In the genomic region with DNA sequence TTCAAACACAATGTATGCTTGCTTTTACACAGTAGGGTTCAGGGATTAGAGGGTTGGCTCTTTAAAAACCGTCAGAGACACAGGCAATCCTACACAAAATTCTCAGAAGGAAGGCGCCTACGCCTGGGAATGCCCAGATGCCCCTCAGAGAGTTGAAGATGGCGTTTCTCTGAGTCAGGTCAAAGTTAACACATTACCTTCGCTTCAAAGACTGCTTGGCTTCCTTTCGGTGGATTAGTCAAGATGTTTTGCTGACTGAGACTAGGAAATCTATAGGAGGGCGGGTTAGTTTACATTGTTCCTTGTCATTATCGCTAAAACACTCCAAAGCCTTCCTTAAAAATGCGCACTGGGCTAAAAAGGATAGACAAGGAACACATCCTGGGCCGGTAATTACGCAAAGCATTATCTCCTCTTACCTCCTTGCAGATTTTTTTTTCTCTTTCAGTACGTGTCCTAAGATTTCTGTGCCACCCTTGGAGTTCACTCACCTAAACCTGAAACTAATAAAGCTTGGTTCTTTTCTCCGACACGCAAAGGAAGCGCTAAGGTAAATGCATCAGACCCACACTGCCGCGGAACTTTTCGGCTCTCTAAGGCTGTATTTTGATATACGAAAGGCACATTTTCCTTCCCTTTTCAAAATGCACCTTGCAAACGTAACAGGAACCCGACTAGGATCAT, we compare ENCODE assay signal across 13 cellular contexts. TPM values are rescaled to one million over a fixed set of nuclear protein-coding genes. Genes with fewer than 3 reads are reported as not detected.
A peak's percentile ranks its signal among the peaks of the same experiment; 100 is the strongest.
DNase-seq lines count a peak whose midpoint lies in the region; ATAC-seq and TF ChIP-seq lines count a peak whose summit lies in the region.
"Had no signal": no experiment of that assay in that cellular context is flagged by ENCODE, and none has a peak within 500 bp of the region (broad histone marks: within the 10 kb centered on the region; RNA-seq: fewer than 3 reads in every experiment).

No MANE protein-coding gene starts in this region.

- H3K27me3 ChIP-seq in breast epithelium (peaks cover 0 to 10% of the 10 kb centered on the region in 2 donors), neural cell (ENCODE audit: insufficient read depth, low read depth, low read length) (peaks cover 67% of the 10 kb centered on the region)

- no peak for TF ChIP-seq POLR2A in breast epithelium (IDR thresholded peaks at IDR 0.05)

- no peaks in the 10 kb centered on the region for H3K4me1 Mint-ChIP-seq in MCF 10A (ENCODE audit: insufficient read depth, unreplicated experiment)

- peak overlapping the region; percentile 9 for H3K9ac ChIP-seq in neural cell (ENCODE audit: low read length)

- H3K27me3 Mint-ChIP-seq in MCF 10A (ENCODE audit: insufficient read depth, unreplicated experiment) = peaks cover 88% of the 10 kb centered on the region

- H3K79me2 ChIP-seq in neural cell (replicated peaks; ENCODE audit: insufficient read depth, low read length) = no peaks in the 10 kb centered on the region

- H2AFZ ChIP-seq in neural cell (ENCODE audit: low read depth, low read length) = no peak overlapping the region

- ATAC-seq in HG03196 (IDR thresholded peaks at IDR 0.05; ENCODE audit: unreplicated experiment) = no peak
- ATAC-seq: stimulated activated naive CD8-positive, alpha-beta T cell treated with anti-CD3 and anti-CD28 coated beads, Interleukin-15, Interleukin-2, amounts not matched to agents 100 U/mL and 50 U/mL, for 24 hours had no signal

- H3K27ac ChIP-seq in breast epithelium = no peak overlapping the region
- H3K27ac ChIP-seq in neural cell (ENCODE audit: low read length) = no peak overlapping the region
- H3K27ac ChIP-seq in urinary bladder (ENCODE audit: low read depth) = no peak overlapping the region
- H3K27ac ChIP-seq: HL-60 had no signal

- H3K9me2 ChIP-seq in neural cell (ENCODE audit: insufficient read depth, low read length) = no peaks in the 10 kb centered on the region

- no peak for DNase-seq in breast epithelium (ENCODE audit: low spot score in 2 of 2)
- DNase-seq in MCF 10A (ENCODE audit: unreplicated experiment) = no peak
- no peak for DNase-seq in fibroblast of the aortic adventitia (ENCODE audit: low read depth)
- no peak for DNase-seq in NCI-H1048 (lab: John Stamatoyannopoulos, UW)
- no peak for DNase-seq in DMS79 (lab: John Stamatoyannopoulos, UW)
- DNase-seq: 8988T; HFFc6; stimulated activated naive CD8-positive, alpha-beta T cell treated with anti-CD3 and anti-CD28 coated beads, Interleukin-15, Interleukin-2, amounts not matched to agents 100 U/mL and 50 U/mL, for 24 hours had no signal

- POLR2A ChIA-PET in MCF 10A (lab: Yijun Ruan, JAX) = no interaction called here

- TF ChIP-seq EP300 in neural cell (conservative IDR thresholded peaks at IDR 0.05; ENCODE audit: poor library complexity, severe bottlenecking) = no peak

- no peaks in the 10 kb centered on the region for H4K20me1 ChIP-seq in neural cell (ENCODE audit: insufficient read depth)

- peak overlapping the region; percentile 16 for H3K4me2 ChIP-seq in neural cell (ENCODE audit: low read length)

- H3K36me3 ChIP-seq in breast epithelium = no peaks in the 10 kb centered on the region
- H3K36me3 ChIP-seq in neural cell (ENCODE audit: insufficient read depth, low read length) = no peaks in the 10 kb centered on the region
- peaks cover 1% of the 10 kb centered on the region for H3K36me3 ChIP-seq in urinary bladder (ENCODE audit: insufficient read depth)

- peak overlapping the region; percentile 24 to 61 (median 41) for H3K4me3 ChIP-seq in breast epithelium
- peak overlapping the region; percentile 14 for H3K4me3 ChIP-seq in fibroblast of the aortic adventitia (ENCODE audit: low read depth, low read length)
- peak overlapping the region; percentile 67 for H3K4me3 ChIP-seq in neural cell (ENCODE audit: low read length)
- peak overlapping the region; percentile 31 for H3K4me3 ChIP-seq in urinary bladder (ENCODE audit: low read depth, low read length)

- TF ChIP-seq CTCF in breast epithelium (IDR thresholded peaks at IDR 0.05) (no peak), MCF 10A (IDR thresholded peaks at IDR 0.05; ENCODE audit: unreplicated experiment) (no peak), fibroblast of the aortic adventitia (IDR thresholded peaks at IDR 0.05; ENCODE audit: insufficient read depth, low read length) (no peak), neural cell (IDR thresholded peaks at IDR 0.05; ENCODE audit: poor library complexity, severe bottlenecking) (no peak)

- H3K27ac Mint-ChIP-seq in MCF 10A (ENCODE audit: low read depth, unreplicated experiment) = no peak overlapping the region
- H3K27ac Mint-ChIP-seq: HFFc6 had no signal

- TF ChIP-seq RAD21 in neural cell (conservative IDR thresholded peaks at IDR 0.05) = no peak

- BruUV-seq in MCF 10A (replicated peaks; lab: Mats Ljungman, UMichigan) = no TSS peak

- H3K36me3 Mint-ChIP-seq in MCF 10A (ENCODE audit: insufficient read depth, unreplicated experiment) = no peaks in the 10 kb centered on the region

- H3F3A ChIP-seq in neural cell (ENCODE audit: insufficient read depth, low read length, poor library complexity, severe bottlenecking) = no peaks in the 10 kb centered on the region

- no peaks in the 10 kb centered on the region for H3K9me3 ChIP-seq in breast epithelium
- H3K9me3 ChIP-seq in neural cell (ENCODE audit: low read length) = no peaks in the 10 kb centered on the region

- CTCF ChIA-PET in MCF 10A (lab: Yijun Ruan, JAX) = no interaction called here

- no peaks in the 10 kb centered on the region for H3K9me3 Mint-ChIP-seq in MCF 10A (ENCODE audit: unreplicated experiment)
- H3K9me3 Mint-ChIP-seq: HFFc6 had no signal

- no peak overlapping the region for H3K4me3 Mint-ChIP-seq in MCF 10A (ENCODE audit: unreplicated experiment)
- H3K4me3 Mint-ChIP-seq: HFFc6 had no signal

- intact Hi-C loops in breast epithelium (cut with DNase I; ENCODE audit: low total_unique reads) (no loop called here), MCF 10A (cut with micrococcal nuclease) (no loop called here)

- 34% methylated on average over 21 of the region's 21 CpGs for WGBS in urinary bladder

- H3K4me1 ChIP-seq in breast epithelium (no peaks in the 10 kb centered on the region), urinary bladder (ENCODE audit: insufficient read depth) (no peaks in the 10 kb centered on the region)

TF ChIP-seq in neural cell, 6 proteins besides CTCF, POLR2A, EP300 and RAD21:
- TF ChIP-seq POLR2AphosphoS5 (IDR thresholded peaks at IDR 0.05) = no peak
- TF ChIP-seq MXI1 (conservative IDR thresholded peaks at IDR 0.05; ENCODE audit: poor library complexity, severe bottlenecking) = no peak
- TF ChIP-seq, protein P1, sequence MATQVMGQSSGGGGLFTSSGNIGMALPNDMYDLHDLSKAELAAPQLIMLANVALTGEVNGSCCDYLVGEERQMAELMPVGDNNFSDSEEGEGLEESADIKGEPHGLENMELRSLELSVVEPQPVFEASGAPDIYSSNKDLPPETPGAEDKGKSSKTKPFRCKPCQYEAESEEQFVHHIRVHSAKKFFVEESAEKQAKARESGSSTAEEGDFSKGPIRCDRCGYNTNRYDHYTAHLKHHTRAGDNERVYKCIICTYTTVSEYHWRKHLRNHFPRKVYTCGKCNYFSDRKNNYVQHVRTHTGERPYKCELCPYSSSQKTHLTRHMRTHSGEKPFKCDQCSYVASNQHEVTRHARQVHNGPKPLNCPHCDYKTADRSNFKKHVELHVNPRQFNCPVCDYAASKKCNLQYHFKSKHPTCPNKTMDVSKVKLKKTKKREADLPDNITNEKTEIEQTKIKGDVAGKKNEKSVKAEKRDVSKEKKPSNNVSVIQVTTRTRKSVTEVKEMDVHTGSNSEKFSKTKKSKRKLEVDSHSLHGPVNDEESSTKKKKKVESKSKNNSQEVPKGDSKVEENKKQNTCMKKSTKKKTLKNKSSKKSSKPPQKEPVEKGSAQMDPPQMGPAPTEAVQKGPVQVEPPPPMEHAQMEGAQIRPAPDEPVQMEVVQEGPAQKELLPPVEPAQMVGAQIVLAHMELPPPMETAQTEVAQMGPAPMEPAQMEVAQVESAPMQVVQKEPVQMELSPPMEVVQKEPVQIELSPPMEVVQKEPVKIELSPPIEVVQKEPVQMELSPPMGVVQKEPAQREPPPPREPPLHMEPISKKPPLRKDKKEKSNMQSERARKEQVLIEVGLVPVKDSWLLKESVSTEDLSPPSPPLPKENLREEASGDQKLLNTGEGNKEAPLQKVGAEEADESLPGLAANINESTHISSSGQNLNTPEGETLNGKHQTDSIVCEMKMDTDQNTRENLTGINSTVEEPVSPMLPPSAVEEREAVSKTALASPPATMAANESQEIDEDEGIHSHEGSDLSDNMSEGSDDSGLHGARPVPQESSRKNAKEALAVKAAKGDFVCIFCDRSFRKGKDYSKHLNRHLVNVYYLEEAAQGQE (IDR thresholded peaks at IDR 0.05; ENCODE audit: borderline replicate concordance) = no peak
- TF ChIP-seq TAF1 (IDR thresholded peaks at IDR 0.05; ENCODE audit: low read depth) = no peak
- TF ChIP-seq SMC3 (conservative IDR thresholded peaks at IDR 0.05; ENCODE audit: poor library complexity) = no peak
- TF ChIP-seq EZH2 (IDR thresholded peaks at IDR 0.05; ENCODE audit: borderline replicate concordance, insufficient read depth, low read length, poor library complexity, severe bottlenecking) = no peak

RNA-seq across cellular contexts. Expression of a gene that starts 0.9 kb away (rescaled TPM):
- 10 to 100 TPM in 1 of 3 donors, 1 to 10 TPM in 1, not detected in 1; 1.3 to 16.4 TPM for total RNA-seq in breast epithelium
- total RNA-seq in MCF 10A (2022) = not detected in 2 replicates
- 0.09 TPM in 1 of 2 replicates, not detected in the other for total RNA-seq in fibroblast of the aortic adventitia (ENCODE audit: low replicate concordance)
- not detected in 2 replicates for polyA plus RNA-seq in neural cell
- polyA minus RNA-seq in neural cell = 0.24 TPM in 1 of 2 replicates, not detected in the other
- 2.0 TPM for total RNA-seq in urinary bladder
- 0.05 TPM for polyA plus RNA-seq in urinary bladder
- total RNA-seq: HFFc6 had no signal

RNA-seq across cellular contexts. Expression of a gene that starts 51.6 kb away (rescaled TPM):
- not detected for total RNA-seq in breast epithelium
- not detected in 2 replicates for total RNA-seq in MCF 10A (2022)
- total RNA-seq in fibroblast of the aortic adventitia (ENCODE audit: low replicate concordance) = not detected in 2 replicates
- not detected in 2 replicates for polyA plus RNA-seq in neural cell
- not detected in 2 replicates for polyA minus RNA-seq in neural cell
- not detected for total RNA-seq in urinary bladder
- polyA plus RNA-seq in urinary bladder = not detected
- total RNA-seq: Daoy, HFFc6 had no signal

Comparison
In these comparisons a context has a peak if more than half of its experiments do, and no peak if none do; other contexts are left out.
1. H3K4me3 ChIP-seq: peak in every context shown above with its lines; median percentile 67 in neural cell; 41 in breast epithelium; 31 in urinary bladder; 14 in fibroblast of the aortic adventitia.